Comparison of ENCODE assay signal across 2 cellular contexts in the genomic region with DNA sequence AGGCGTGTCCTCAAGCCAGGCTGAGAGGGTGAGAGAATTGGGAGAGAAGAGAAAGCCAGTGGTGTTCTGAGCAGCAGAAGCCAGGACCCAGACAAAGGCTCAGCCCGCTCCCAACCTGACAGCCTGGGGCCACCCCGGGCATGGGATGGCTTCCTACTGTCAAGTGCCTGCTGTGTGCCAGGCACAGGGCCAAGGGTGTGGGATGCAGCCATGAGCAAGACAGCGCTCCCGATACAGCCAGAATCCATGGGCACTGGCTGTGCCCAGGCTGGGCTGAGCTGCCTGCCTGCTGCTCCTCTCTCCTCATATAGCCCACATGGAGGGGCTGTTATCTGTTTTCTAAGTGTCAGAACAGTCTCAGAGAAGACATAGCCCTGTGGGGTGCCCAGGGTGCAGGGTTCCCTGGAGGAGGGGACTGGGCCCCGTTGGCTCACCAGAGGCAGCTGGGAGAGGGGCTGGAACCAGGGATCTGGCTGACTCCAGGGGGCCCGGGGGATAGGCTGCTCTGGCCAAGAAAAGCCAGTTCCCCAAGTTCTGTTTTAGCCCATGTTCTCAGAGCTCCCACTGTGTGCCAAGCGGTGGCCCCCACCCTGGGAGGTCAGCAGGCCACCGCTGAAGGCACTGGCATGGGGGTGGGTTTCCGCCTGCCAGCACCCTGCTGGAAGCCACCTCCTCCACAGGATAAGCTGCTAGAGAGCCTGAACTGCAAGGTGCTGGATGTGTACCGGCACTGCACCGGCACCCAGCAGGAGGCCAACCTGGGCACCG.
TF ChIP-seq lines count a peak whose summit lies in the region.

No MANE protein-coding gene starts in this region.

TF ChIP-seq in H1, 55 proteins besides CTCF, POLR2A, EP300 and RAD21:
- TF ChIP-seq HDAC6 (IDR thresholded peaks at IDR 0.05; ENCODE audit: low read depth, low read length) (no peak), CHD2 (IDR thresholded peaks at IDR 0.05; ENCODE audit: low read length) (no peak), TCF12 (IDR thresholded peaks at IDR 0.05; ENCODE audit: low read depth, low read length) (no peak), TEAD4 (IDR thresholded peaks at IDR 0.05; ENCODE audit: low read depth, low read length) (no peak), EGR1 (IDR thresholded peaks at IDR 0.05; ENCODE audit: borderline replicate concordance, low read depth, low read length) (no peak), SP2 (IDR thresholded peaks at IDR 0.05; ENCODE audit: low read length) (no peak), KDM5A (IDR thresholded peaks at IDR 0.05; ENCODE audit: low read length) (no peak), SIX5 (IDR thresholded peaks at IDR 0.05; ENCODE audit: low read depth, low read length) (no peak), JUN (IDR thresholded peaks at IDR 0.05; ENCODE audit: low read depth, low read length) (no peak), CREB1 (IDR thresholded peaks at IDR 0.05) (no peak), EZH2 (IDR thresholded peaks at IDR 0.05; ENCODE audit: low read depth, low read length, severe bottlenecking) (no peak), PHF8 (conservative IDR thresholded peaks at IDR 0.05; ENCODE audit: low read depth, low read length) (no peak), RXRA (IDR thresholded peaks at IDR 0.05; ENCODE audit: insufficient read depth, low read depth, low read length) (no peak), SRF (IDR thresholded peaks at IDR 0.05; ENCODE audit: low read depth, low read length) (no peak), CHD1 (IDR thresholded peaks at IDR 0.05; ENCODE audit: low read depth, low read length) (no peak), SP1 (IDR thresholded peaks at IDR 0.05; ENCODE audit: low read depth, low read length) (no peak)
- TF ChIP-seq, protein P1, sequence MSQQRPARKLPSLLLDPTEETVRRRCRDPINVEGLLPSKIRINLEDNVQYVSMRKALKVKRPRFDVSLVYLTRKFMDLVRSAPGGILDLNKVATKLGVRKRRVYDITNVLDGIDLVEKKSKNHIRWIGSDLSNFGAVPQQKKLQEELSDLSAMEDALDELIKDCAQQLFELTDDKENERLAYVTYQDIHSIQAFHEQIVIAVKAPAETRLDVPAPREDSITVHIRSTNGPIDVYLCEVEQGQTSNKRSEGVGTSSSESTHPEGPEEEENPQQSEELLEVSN (IDR thresholded peaks at IDR 0.05), result no peak
- TF ChIP-seq, protein P2, sequence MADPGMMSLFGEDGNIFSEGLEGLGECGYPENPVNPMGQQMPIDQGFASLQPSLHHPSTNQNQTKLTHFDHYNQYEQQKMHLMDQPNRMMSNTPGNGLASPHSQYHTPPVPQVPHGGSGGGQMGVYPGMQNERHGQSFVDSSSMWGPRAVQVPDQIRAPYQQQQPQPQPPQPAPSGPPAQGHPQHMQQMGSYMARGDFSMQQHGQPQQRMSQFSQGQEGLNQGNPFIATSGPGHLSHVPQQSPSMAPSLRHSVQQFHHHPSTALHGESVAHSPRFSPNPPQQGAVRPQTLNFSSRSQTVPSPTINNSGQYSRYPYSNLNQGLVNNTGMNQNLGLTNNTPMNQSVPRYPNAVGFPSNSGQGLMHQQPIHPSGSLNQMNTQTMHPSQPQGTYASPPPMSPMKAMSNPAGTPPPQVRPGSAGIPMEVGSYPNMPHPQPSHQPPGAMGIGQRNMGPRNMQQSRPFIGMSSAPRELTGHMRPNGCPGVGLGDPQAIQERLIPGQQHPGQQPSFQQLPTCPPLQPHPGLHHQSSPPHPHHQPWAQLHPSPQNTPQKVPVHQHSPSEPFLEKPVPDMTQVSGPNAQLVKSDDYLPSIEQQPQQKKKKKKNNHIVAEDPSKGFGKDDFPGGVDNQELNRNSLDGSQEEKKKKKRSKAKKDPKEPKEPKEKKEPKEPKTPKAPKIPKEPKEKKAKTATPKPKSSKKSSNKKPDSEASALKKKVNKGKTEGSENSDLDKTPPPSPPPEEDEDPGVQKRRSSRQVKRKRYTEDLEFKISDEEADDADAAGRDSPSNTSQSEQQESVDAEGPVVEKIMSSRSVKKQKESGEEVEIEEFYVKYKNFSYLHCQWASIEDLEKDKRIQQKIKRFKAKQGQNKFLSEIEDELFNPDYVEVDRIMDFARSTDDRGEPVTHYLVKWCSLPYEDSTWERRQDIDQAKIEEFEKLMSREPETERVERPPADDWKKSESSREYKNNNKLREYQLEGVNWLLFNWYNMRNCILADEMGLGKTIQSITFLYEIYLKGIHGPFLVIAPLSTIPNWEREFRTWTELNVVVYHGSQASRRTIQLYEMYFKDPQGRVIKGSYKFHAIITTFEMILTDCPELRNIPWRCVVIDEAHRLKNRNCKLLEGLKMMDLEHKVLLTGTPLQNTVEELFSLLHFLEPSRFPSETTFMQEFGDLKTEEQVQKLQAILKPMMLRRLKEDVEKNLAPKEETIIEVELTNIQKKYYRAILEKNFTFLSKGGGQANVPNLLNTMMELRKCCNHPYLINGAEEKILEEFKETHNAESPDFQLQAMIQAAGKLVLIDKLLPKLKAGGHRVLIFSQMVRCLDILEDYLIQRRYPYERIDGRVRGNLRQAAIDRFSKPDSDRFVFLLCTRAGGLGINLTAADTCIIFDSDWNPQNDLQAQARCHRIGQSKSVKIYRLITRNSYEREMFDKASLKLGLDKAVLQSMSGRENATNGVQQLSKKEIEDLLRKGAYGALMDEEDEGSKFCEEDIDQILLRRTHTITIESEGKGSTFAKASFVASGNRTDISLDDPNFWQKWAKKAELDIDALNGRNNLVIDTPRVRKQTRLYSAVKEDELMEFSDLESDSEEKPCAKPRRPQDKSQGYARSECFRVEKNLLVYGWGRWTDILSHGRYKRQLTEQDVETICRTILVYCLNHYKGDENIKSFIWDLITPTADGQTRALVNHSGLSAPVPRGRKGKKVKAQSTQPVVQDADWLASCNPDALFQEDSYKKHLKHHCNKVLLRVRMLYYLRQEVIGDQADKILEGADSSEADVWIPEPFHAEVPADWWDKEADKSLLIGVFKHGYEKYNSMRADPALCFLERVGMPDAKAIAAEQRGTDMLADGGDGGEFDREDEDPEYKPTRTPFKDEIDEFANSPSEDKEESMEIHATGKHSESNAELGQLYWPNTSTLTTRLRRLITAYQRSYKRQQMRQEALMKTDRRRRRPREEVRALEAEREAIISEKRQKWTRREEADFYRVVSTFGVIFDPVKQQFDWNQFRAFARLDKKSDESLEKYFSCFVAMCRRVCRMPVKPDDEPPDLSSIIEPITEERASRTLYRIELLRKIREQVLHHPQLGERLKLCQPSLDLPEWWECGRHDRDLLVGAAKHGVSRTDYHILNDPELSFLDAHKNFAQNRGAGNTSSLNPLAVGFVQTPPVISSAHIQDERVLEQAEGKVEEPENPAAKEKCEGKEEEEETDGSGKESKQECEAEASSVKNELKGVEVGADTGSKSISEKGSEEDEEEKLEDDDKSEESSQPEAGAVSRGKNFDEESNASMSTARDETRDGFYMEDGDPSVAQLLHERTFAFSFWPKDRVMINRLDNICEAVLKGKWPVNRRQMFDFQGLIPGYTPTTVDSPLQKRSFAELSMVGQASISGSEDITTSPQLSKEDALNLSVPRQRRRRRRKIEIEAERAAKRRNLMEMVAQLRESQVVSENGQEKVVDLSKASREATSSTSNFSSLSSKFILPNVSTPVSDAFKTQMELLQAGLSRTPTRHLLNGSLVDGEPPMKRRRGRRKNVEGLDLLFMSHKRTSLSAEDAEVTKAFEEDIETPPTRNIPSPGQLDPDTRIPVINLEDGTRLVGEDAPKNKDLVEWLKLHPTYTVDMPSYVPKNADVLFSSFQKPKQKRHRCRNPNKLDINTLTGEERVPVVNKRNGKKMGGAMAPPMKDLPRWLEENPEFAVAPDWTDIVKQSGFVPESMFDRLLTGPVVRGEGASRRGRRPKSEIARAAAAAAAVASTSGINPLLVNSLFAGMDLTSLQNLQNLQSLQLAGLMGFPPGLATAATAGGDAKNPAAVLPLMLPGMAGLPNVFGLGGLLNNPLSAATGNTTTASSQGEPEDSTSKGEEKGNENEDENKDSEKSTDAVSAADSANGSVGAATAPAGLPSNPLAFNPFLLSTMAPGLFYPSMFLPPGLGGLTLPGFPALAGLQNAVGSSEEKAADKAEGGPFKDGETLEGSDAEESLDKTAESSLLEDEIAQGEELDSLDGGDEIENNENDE (IDR thresholded peaks at IDR 0.05; ENCODE audit: insufficient replicate concordance, low read length), result no peak

TF ChIP-seq in GM12891, 5 proteins besides CTCF, POLR2A, EP300 and RAD21:
- TF ChIP-seq TAF1 (IDR thresholded peaks at IDR 0.05; ENCODE audit: low read depth, low read length) (no peak), PAX5 (IDR thresholded peaks at IDR 0.05; ENCODE audit: insufficient read depth, low read length, severe bottlenecking) (no peak)
TF ChIP-seq in GM12891: peak in this region for 0.
